ENCODE assay signal across 14 cellular contexts in genomic region chr17:36121099-36121498, GRCh38. TPM values are rescaled to one million over a fixed set of nuclear protein-coding genes. Genes with fewer than 3 reads are reported as not detected.
"Had no signal": no experiment of that assay in that cellular context is flagged by ENCODE, and none has a peak within 500 bp of the region (broad histone marks: within the 10 kb centered on the region; RNA-seq: fewer than 3 reads in every experiment).

No MANE protein-coding gene starts in this region.

RNA-seq across cellular contexts. Expression of gene CCL4, which starts 17.5 kb away (rescaled TPM):
- total RNA-seq: ascending aorta, bronchial epithelial cell, cardiac muscle cell had no signal

RNA-seq across cellular contexts. Expression of gene CCL3, which starts 31.2 kb away (rescaled TPM):
- total RNA-seq: ascending aorta, bronchial epithelial cell, cardiac muscle cell had no signal

RNA-seq across cellular contexts. Expression of gene TBC1D3B, which starts 55.3 kb away (rescaled TPM):
- total RNA-seq: ascending aorta had no signal

RNA-seq across cellular contexts. Expression of gene CCL18, which starts 57.0 kb away (rescaled TPM):
- total RNA-seq: activated CD4-positive, alpha-beta T cell treated with anti-CD3 and anti-CD28 coated beads, Interleukin-2, amount 10 ng/mL, durations not matched to agents 24 days and 14 days; activated CD8-positive, alpha-beta T cell treated with anti-CD3 and anti-CD28 coated beads for 36 hours; activated naive CD4-positive, alpha-beta T cell treated with anti-CD3 and anti-CD28 coated beads for 36 hours; activated naive CD8-positive, alpha-beta T cell treated with anti-CD3 and anti-CD28 coated beads for 36 hours; activated T-helper 1 cell treated with anti-CD3 and anti-CD28 coated beads, Interleukin-12 subunit alpha, Interleukin-12 subunit beta, Interleukin-2, Interleukin-4 antibody, amounts not matched to agents 30 ng/mL and 10 ng/mL and 1 ng/mL, durations not matched to agents 14 hours and 24 hours and 36 hours; activated T-helper 17 cell treated with anti-CD3 and anti-CD28 coated beads, Interleukin-2, amount 50 U/mL, for 72 hours; ascending aorta; cardiac muscle cell; T-cell; T-helper 1 cell treated with Interleukin-12 subunit alpha and Interleukin-12 subunit beta and Interleukin-4 antibody, amounts not matched to agents 30 ng/mL and 1 ng/mL, for 36 hours; T-helper 17 cell; T-helper 2 cell treated with Interferon-gamma antibody and Interleukin-4, amounts not matched to agents 100 ng/mL and 5 ng/mL, for 36 hours; WTC11 had no signal
